ENCODE assay signal across 20 cellular contexts in genomic region chr14:44989497-44990440, GRCh38. TPM values are rescaled to one million over a fixed set of nuclear protein-coding genes. Genes with fewer than 3 reads are reported as not detected.
DNase-seq lines count a peak whose midpoint lies in the region; TF ChIP-seq lines count a peak whose summit lies in the region.
"Had no signal": no experiment of that assay in that cellular context is flagged by ENCODE, and none has a peak within 500 bp of the region (broad histone marks: within the 10 kb centered on the region; RNA-seq: fewer than 3 reads in every experiment).

No MANE protein-coding gene starts in this region.

- POLR2A ChIA-PET in MCF 10A (lab: Yijun Ruan, JAX): interaction anchor here (0.6 to 0.7 kb wide), 3 partner anchors 19 to 103 kb away, joined by 3 read pairs; no protein-coding TSS in a partner anchor

- H3K27me3 ChIP-seq in breast epithelium (no peaks in the 10 kb centered on the region), thyroid gland (no peaks in the 10 kb centered on the region), HAP-1 (ENCODE audit: low read depth) (no peaks in the 10 kb centered on the region)
- H3K27me3 ChIP-seq: upper lobe of left lung had no signal

- no peaks in the 10 kb centered on the region for H3K4me1 Mint-ChIP-seq in MCF 10A (ENCODE audit: insufficient read depth, unreplicated experiment)
- H3K4me1 Mint-ChIP-seq in immature natural killer cell: peaks cover 17 to 30% of the 10 kb centered on the region in 2 donors
- peaks cover 6% of the 10 kb centered on the region for H3K4me1 Mint-ChIP-seq in activated naive CD8-positive, alpha-beta T cell treated with anti-CD3 and anti-CD28 coated beads for 36 hours

- H3K27me3 Mint-ChIP-seq in MCF 10A (ENCODE audit: insufficient read depth, unreplicated experiment): no peaks in the 10 kb centered on the region
- H3K27me3 Mint-ChIP-seq in immature natural killer cell (ENCODE audit: low read depth in 3 of 3): no peaks in the 10 kb centered on the region
- H3K27me3 Mint-ChIP-seq in activated naive CD8-positive, alpha-beta T cell treated with anti-CD3 and anti-CD28 coated beads for 36 hours: no peaks in the 10 kb centered on the region
- H3K27me3 Mint-ChIP-seq: activated naive CD8-positive, alpha-beta T cell; CD4-positive, CD25-positive, alpha-beta regulatory T cell had no signal

- CTCF ChIA-PET in MCF 10A (lab: Yijun Ruan, JAX): interaction anchor here (0.6 kb wide), 1 partner anchor 15 kb away, joined by 3 read pairs; no protein-coding TSS in a partner anchor

- H3K27ac ChIP-seq in breast epithelium: peak overlapping the region in 1 of 2 donors; percentile 15
- peak overlapping the region; percentile 43 for H3K27ac ChIP-seq in angular gyrus (ENCODE audit: low read depth, low read length)
- H3K27ac ChIP-seq in thyroid gland: peak overlapping the region; percentile 31 to 84 (median 56)
- H3K27ac ChIP-seq: A549, upper lobe of left lung had no signal

- H3K36me3 ChIP-seq in breast epithelium (no peaks in the 10 kb centered on the region), thyroid gland (no peaks in the 10 kb centered on the region), HAP-1 (replicated peaks) (no peaks in the 10 kb centered on the region)
- H3K36me3 ChIP-seq: upper lobe of left lung had no signal

- in situ Hi-C loops in HAP-1 (cut with MboI; ENCODE audit: low sequenced_read_pairs): no loop called here

- H3K4me3 Mint-ChIP-seq in MCF 10A (ENCODE audit: unreplicated experiment) (no peak overlapping the region), immature natural killer cell (no peak overlapping the region)
- H3K4me3 Mint-ChIP-seq in activated naive CD8-positive, alpha-beta T cell treated with anti-CD3 and anti-CD28 coated beads for 36 hours: no peak overlapping the region
- H3K4me3 Mint-ChIP-seq: activated naive CD8-positive, alpha-beta T cell; CD4-positive, CD25-positive, alpha-beta regulatory T cell had no signal

- H3K27ac Mint-ChIP-seq in MCF 10A (ENCODE audit: low read depth, unreplicated experiment) (peak overlapping the region; percentile 52), immature natural killer cell (peak overlapping the region; percentile 23 to 83 (median 64))
- H3K27ac Mint-ChIP-seq in activated naive CD8-positive, alpha-beta T cell treated with anti-CD3 and anti-CD28 coated beads for 36 hours: no peak overlapping the region
- H3K27ac Mint-ChIP-seq: activated naive CD8-positive, alpha-beta T cell had no signal

- H3K4me3 ChIP-seq in breast epithelium (no peak overlapping the region), thyroid gland (replicated peaks in 1 of 3) (no peak overlapping the region), HAP-1 (no peak overlapping the region)
- H3K4me3 ChIP-seq: A549, upper lobe of left lung had no signal

- no TSS peak for BruUV-seq in MCF 10A (replicated peaks; lab: Mats Ljungman, UMichigan)

- H3K36me3 Mint-ChIP-seq in MCF 10A (ENCODE audit: insufficient read depth, unreplicated experiment) (peaks cover 22% of the 10 kb centered on the region), immature natural killer cell (peaks cover 0 to 8% (median 4%) of the 10 kb centered on the region in 3 donors)
- peaks cover 10% of the 10 kb centered on the region for H3K36me3 Mint-ChIP-seq in activated naive CD8-positive, alpha-beta T cell treated with anti-CD3 and anti-CD28 coated beads for 36 hours
- H3K36me3 Mint-ChIP-seq: CD4-positive, CD25-positive, alpha-beta regulatory T cell had no signal

- intact Hi-C loops in MCF 10A (cut with micrococcal nuclease) (no loop called here), breast epithelium (cut with DNase I; ENCODE audit: low total_unique reads) (no loop called here), thyroid gland (cut with DNase I) (no loop called here)

- H3K9me3 Mint-ChIP-seq in MCF 10A (ENCODE audit: unreplicated experiment) (no peaks in the 10 kb centered on the region), immature natural killer cell (no peaks in the 10 kb centered on the region)
- peaks cover 1% of the 10 kb centered on the region for H3K9me3 Mint-ChIP-seq in activated naive CD8-positive, alpha-beta T cell treated with anti-CD3 and anti-CD28 coated beads for 36 hours
- H3K9me3 Mint-ChIP-seq: CD4-positive, CD25-positive, alpha-beta regulatory T cell had no signal

- no peak for TF ChIP-seq POLR2A in breast epithelium (IDR thresholded peaks at IDR 0.05)
- TF ChIP-seq POLR2A in thyroid gland (IDR thresholded peaks at IDR 0.05): no peak
- TF ChIP-seq POLR2A in erythroblast (IDR thresholded peaks at IDR 0.05; ENCODE audit: low read length): no peak

- H3K9me3 ChIP-seq in breast epithelium: no peaks in the 10 kb centered on the region
- no peaks in the 10 kb centered on the region for H3K9me3 ChIP-seq in thyroid gland
- no peaks in the 10 kb centered on the region for H3K9me3 ChIP-seq in HAP-1
- H3K9me3 ChIP-seq: A549, upper lobe of left lung had no signal

- no peaks in the 10 kb centered on the region for H3K4me1 ChIP-seq in breast epithelium
- H3K4me1 ChIP-seq in thyroid gland: peaks cover 13 to 18% of the 10 kb centered on the region in 2 donors
- no peaks in the 10 kb centered on the region for H3K4me1 ChIP-seq in HAP-1

- no peak for DNase-seq in MCF 10A (ENCODE audit: unreplicated experiment)
- no peak for DNase-seq in breast epithelium (ENCODE audit: low spot score in 2 of 2)
- DNase-seq in immature natural killer cell: no peak
- DNase-seq in thyroid gland: no peak
- no peak for DNase-seq in HAP-1 (ENCODE audit: low spot score in 2 of 2)
- DNase-seq in erythroblast (lab: John Stamatoyannopoulos, UW): no peak
- no peak for DNase-seq in activated naive CD8-positive, alpha-beta T cell treated with anti-CD3 and anti-CD28 coated beads for 36 hours
- DNase-seq: activated CD4-positive, alpha-beta T cell treated with anti-CD3 and anti-CD28 coated beads for 48 hours; CD4-positive, CD25-positive, alpha-beta regulatory T cell; foreskin fibroblast; mammary epithelial cell; NCI-H1105 treated with DMSO at 0.1 percent for 48 hours; NCI-H345; nucleus accumbens; stimulated activated CD4-positive, alpha-beta T cell treated with anti-CD3 and anti-CD28 coated beads, Interleukin-4, amount 100 ng/mL, for 1 hour; T1000; upper lobe of left lung had no signal

- no peak for TF ChIP-seq CTCF in MCF 10A (IDR thresholded peaks at IDR 0.05; ENCODE audit: unreplicated experiment)
- TF ChIP-seq CTCF in breast epithelium (IDR thresholded peaks at IDR 0.05): no peak
- TF ChIP-seq CTCF in thyroid gland (IDR thresholded peaks at IDR 0.05): no peak

- WGBS in thyroid gland, 2 donors: 87 to 94% methylated on average over 3 of the region's 3 CpGs

RNA-seq across cellular contexts. Expression of gene TOGARAM1, which starts 27.8 kb away (rescaled TPM):
- total RNA-seq in MCF 10A (2022) (12.0 and 15.8 TPM in 2 replicates), breast epithelium (10 to 100 TPM; 21.3 to 38.1 (median 22.9) TPM), thyroid gland (10 to 100 TPM; 30.3 to 54.8 (median 36.2) TPM)
- 10 to 100 TPM in 2 of 3 donors, 1 to 10 TPM in 1; 9.4 to 13.0 (median 12.7) TPM for polyA plus RNA-seq in immature natural killer cell
- total RNA-seq in activated naive CD8-positive, alpha-beta T cell treated with anti-CD3 and anti-CD28 coated beads for 36 hours: 1 to 10 TPM; 6.2 to 7.5 TPM

RNA-seq across cellular contexts. Expression of gene KLHL28, which starts 28.0 kb away (rescaled TPM):
- total RNA-seq in MCF 10A (2022) (11.2 and 13.8 TPM in 2 replicates), breast epithelium (10 to 100 TPM in 2 of 3 donors, 1 to 10 TPM in 1; 9.9 to 17.7 (median 10.5) TPM), thyroid gland (10 to 100 TPM; 12.0 to 21.0 (median 13.3) TPM)
- 10 to 100 TPM; 32.1 to 79.9 (median 36.3) TPM for polyA plus RNA-seq in immature natural killer cell
- 10 to 100 TPM in 1 of 2 experiments, 1 to 10 TPM in 1; 9.7 to 11.0 TPM for total RNA-seq in activated naive CD8-positive, alpha-beta T cell treated with anti-CD3 and anti-CD28 coated beads for 36 hours
